Comparison of ENCODE assay signal across 21 cellular contexts in genomic region chr11:119743041-119743440, GRCh38. TPM values are rescaled to one million over a fixed set of nuclear protein-coding genes. Genes with fewer than 3 reads are reported as not detected.
DNase-seq lines count a peak whose midpoint lies in the region; ATAC-seq and TF ChIP-seq lines count a peak whose summit lies in the region.
"Had no signal": no experiment of that assay in that cellular context is flagged by ENCODE, and none has a peak within 500 bp of the region (broad histone marks: within the 10 kb centered on the region; RNA-seq: fewer than 3 reads in every experiment).

No MANE protein-coding gene starts in this region.

- peak; percentile 58 for DNase-seq in cardiac septum (ENCODE audit: low spot score)
- DNase-seq in left ventricle myocardium superior: no peak
- no peak for DNase-seq in dorsolateral prefrontal cortex
- DNase-seq in naive thymus-derived CD8-positive, alpha-beta T cell: no peak
- no peak for DNase-seq in NCI-H1436 (lab: John Stamatoyannopoulos, UW)
- DNase-seq in NCI-H524 (lab: John Stamatoyannopoulos, UW): no peak
- DNase-seq: activated B cell treated with CpG ODN at 0.5 μM for 24 hours; activated gamma-delta T cell; CD4-positive, alpha-beta T cell; heart left ventricle; natural killer cell; NCI-H1048; NCI-H2171; RPMI8226; SW 1271 had no signal

- peak overlapping the region in 58 of 59 donors; percentile 32 to 90 (median 78) for H3K27ac ChIP-seq in dorsolateral prefrontal cortex
- H3K27ac ChIP-seq: ascending aorta, heart left ventricle, right atrium auricular region had no signal

- ATAC-seq in left ventricle myocardium superior (no peak), GM21786 (IDR thresholded peaks at IDR 0.05; ENCODE audit: unreplicated experiment) (no peak)
- no peak for ATAC-seq in naive thymus-derived CD8-positive, alpha-beta T cell
- no peak for ATAC-seq in activated CD4-positive, CD25-positive, alpha-beta regulatory T cell treated with anti-CD3 and anti-CD28 coated beads, Interleukin-2, amount 50 U/mL, for 24 hours
- ATAC-seq: K562, left lobe of liver had no signal

- H3K36me3 Mint-ChIP-seq in naive thymus-derived CD8-positive, alpha-beta T cell: no peaks in the 10 kb centered on the region
- H3K36me3 Mint-ChIP-seq: natural killer cell had no signal

- H3K4me3 Mint-ChIP-seq in naive thymus-derived CD8-positive, alpha-beta T cell: peak overlapping the region; percentile 42 to 89 (median 82)

- peak overlapping the region in 20 of 59 donors; percentile 12 to 55 (median 39) for H3K4me3 ChIP-seq in dorsolateral prefrontal cortex
- H3K4me3 ChIP-seq: K562 had no signal

- intact Hi-C loops in cardiac septum (cut with DNase I) (no loop called here), left ventricle myocardium superior (cut with micrococcal nuclease) (no loop called here), dorsolateral prefrontal cortex (cut with DNase I) (loop anchor here in 1 of 2 donors (5.0 kb wide), 2 partner anchors 134 to 424 kb away; no protein-coding TSS in a partner anchor)

- POLR2A ChIA-PET in naive thymus-derived CD8-positive, alpha-beta T cell (lab: Charles Lee): no interaction called here

- H3K27me3 Mint-ChIP-seq in naive thymus-derived CD8-positive, alpha-beta T cell: peaks cover 18 to 51% (median 42%) of the 10 kb centered on the region in 5 donors

- H3K27me3 ChIP-seq in dorsolateral prefrontal cortex: peaks cover 0 to 11% (median 0%) of the 10 kb centered on the region in 45 donors
- H3K27me3 ChIP-seq: ascending aorta, right atrium auricular region had no signal

- H3K4me1 Mint-ChIP-seq in naive thymus-derived CD8-positive, alpha-beta T cell: peaks cover 9 to 21% (median 13%) of the 10 kb centered on the region in 4 donors

- H3K9me3 Mint-ChIP-seq in naive thymus-derived CD8-positive, alpha-beta T cell: no peaks in the 10 kb centered on the region
- H3K9me3 Mint-ChIP-seq: activated B cell treated with CpG ODN at 0.5 μM for 24 hours; CD4-positive, alpha-beta T cell; natural killer cell had no signal

- peak overlapping the region in 3 of 10 donors; percentile 21 to 43 (median 40) for H3K27ac Mint-ChIP-seq in naive thymus-derived CD8-positive, alpha-beta T cell
- H3K27ac Mint-ChIP-seq: activated B cell treated with CpG ODN at 0.5 μM for 24 hours; CD4-positive, alpha-beta T cell; natural killer cell had no signal

- TF ChIP-seq CTCF in dorsolateral prefrontal cortex (IDR thresholded peaks at IDR 0.05 in 54 of 56, conservative IDR thresholded peaks at IDR 0.05 in 2 of 56; ENCODE audit: low read depth in 1 of 56, partially characterized antibody in 56 of 56): no peak

RNA-seq across cellular contexts. Expression of gene NECTIN1, which starts 14.0 kb away (rescaled TPM):
- 10.4 TPM for total RNA-seq in cardiac septum
- total RNA-seq in left ventricle myocardium superior: 20.6 TPM
- 100 to 1,000 TPM in 6 of 120 experiments, 10 to 100 TPM in 114; 45.3 to 136 (median 78.1) TPM for total RNA-seq in dorsolateral prefrontal cortex
- total RNA-seq in naive thymus-derived CD8-positive, alpha-beta T cell: 1 to 10 TPM; 2.5 to 2.8 TPM
- polyA plus RNA-seq in naive thymus-derived CD8-positive, alpha-beta T cell: under 1 TPM in 2 of 3 donors, not detected in 1; 0.48 to 0.94 TPM
